Comparison of ENCODE assay signal across 6 cellular contexts in the genomic region with DNA sequence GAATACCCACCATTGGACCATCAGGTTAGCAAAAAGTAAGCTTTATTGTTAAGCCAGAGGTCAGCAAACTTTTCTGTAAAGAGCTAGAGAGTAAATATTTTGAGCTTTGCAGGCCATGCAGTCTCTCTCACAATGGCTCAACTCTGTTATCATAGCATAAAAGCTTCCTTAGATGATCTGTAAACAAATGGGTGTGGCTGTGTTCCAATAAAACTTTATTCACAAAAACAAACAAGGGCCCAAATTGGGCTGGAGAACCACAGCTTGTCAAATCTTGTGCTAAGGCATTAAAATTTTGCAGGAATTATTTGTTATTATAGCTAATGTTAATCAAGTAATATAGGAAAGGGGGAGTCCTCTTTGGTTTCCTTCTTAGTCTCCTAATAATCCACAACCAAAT.
"Had no signal": no experiment of that assay in that cellular context is flagged by ENCODE, and none has a peak within 500 bp of the region (broad histone marks: within the 10 kb centered on the region; RNA-seq: fewer than 3 reads in every experiment).

No MANE protein-coding gene starts in this region.

- H3K9ac ChIP-seq: KMS-11 had no signal

- DNase-seq: IMR-90, KBM-7, KG1 had no signal

- H3K27ac ChIP-seq: HL-60, KMS-11 had no signal

- FAIRE-seq: HTR-8/SVneo had no signal

- H3K4me2 ChIP-seq: KMS-11 had no signal
